In the genomic region with DNA sequence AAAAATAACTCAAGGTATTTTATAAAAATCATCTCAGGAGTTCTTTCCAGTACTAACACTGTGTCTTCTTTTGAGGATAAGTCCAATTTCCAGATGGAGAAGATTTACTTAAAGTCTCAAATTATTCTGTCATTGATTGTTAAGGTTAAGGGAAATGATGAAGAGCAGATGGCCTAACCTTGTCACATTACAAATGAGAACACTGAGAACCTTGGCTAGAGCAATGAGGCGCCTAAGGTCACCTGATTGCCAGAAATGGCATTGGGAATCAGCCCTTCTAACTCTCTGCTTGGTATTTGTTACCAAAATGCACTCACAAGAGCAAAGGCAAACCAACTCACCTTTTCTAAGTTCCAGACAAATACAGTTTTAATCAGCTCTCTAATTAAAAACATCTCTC, we compare ENCODE assay signal across 17 cellular contexts.
DNase-seq lines count a peak whose midpoint lies in the region; ATAC-seq, FAIRE-seq and TF ChIP-seq lines count a peak whose summit lies in the region.
"Had no signal": no experiment of that assay in that cellular context is flagged by ENCODE, and none has a peak within 500 bp of the region (broad histone marks: within the 10 kb centered on the region; RNA-seq: fewer than 3 reads in every experiment).

No MANE protein-coding gene starts in this region.

- no peak for TF ChIP-seq EP300 in transverse colon (IDR thresholded peaks at IDR 0.05; ENCODE audit: low read depth)

- no peak for TF ChIP-seq POLR2A in heart left ventricle (IDR thresholded peaks at IDR 0.05)
- TF ChIP-seq POLR2A in transverse colon (IDR thresholded peaks at IDR 0.05) = no peak
- TF ChIP-seq POLR2A in GM12891 (IDR thresholded peaks at IDR 0.05; ENCODE audit: low read depth, low read length) = no peak

- 73 to 93% (median 81%) methylated on average over 1 of the region's 1 CpG for WGBS in heart left ventricle, 4 donors
- WGBS in transverse colon (ENCODE audit: low coverage in 1 of 2), 2 donors = 64 to 71% methylated on average over 1 of the region's 1 CpG

- TF ChIP-seq CTCF in heart left ventricle (IDR thresholded peaks at IDR 0.05) (no peak), right atrium auricular region (IDR thresholded peaks at IDR 0.05) (no peak), transverse colon (IDR thresholded peaks at IDR 0.05) (no peak)

- H3K27ac ChIP-seq in heart left ventricle (peak overlapping the region in 1 of 12 donors; percentile 55), right atrium auricular region (no peak overlapping the region), transverse colon (peak overlapping the region in 3 of 4 donors; percentile 8 to 57 (median 28))
- H3K27ac ChIP-seq: GM23248 had no signal

- H3K4me1 ChIP-seq in heart left ventricle (peaks cover 0 to 3% (median 0%) of the 10 kb centered on the region in 12 donors), right atrium auricular region (no peaks in the 10 kb centered on the region), transverse colon (no peaks in the 10 kb centered on the region)

- no peak for FAIRE-seq in GM12891 (lab: Jason Lieb, UNC)
- FAIRE-seq: A204.1 had no signal

- H3K27me3 ChIP-seq in heart left ventricle (no peaks in the 10 kb centered on the region), right atrium auricular region (no peaks in the 10 kb centered on the region), transverse colon (no peaks in the 10 kb centered on the region)

- peaks cover 0 to 21% (median 16%) of the 10 kb centered on the region in 12 donors for H3K9me3 ChIP-seq in heart left ventricle
- H3K9me3 ChIP-seq in right atrium auricular region = peaks cover 6 to 30% of the 10 kb centered on the region in 2 donors
- H3K9me3 ChIP-seq in transverse colon = peaks cover 4 to 12% of the 10 kb centered on the region in 2 donors

- no peak overlapping the region for H3K4me3 ChIP-seq in heart left ventricle
- no peak overlapping the region for H3K4me3 ChIP-seq in right atrium auricular region
- no peak overlapping the region for H3K4me3 ChIP-seq in transverse colon
- H3K4me3 ChIP-seq: GM23248 had no signal

- H3K36me3 ChIP-seq in heart left ventricle = no peaks in the 10 kb centered on the region
- H3K36me3 ChIP-seq in right atrium auricular region = no peaks in the 10 kb centered on the region
- H3K36me3 ChIP-seq in transverse colon = no peaks in the 10 kb centered on the region

- ATAC-seq in heart left ventricle = peak in 3 of 4 donors; percentile 58 to 75 (median 63)

- in situ Hi-C loops in transverse colon (cut with MboI; ENCODE audit: low pct_ligation_motif_present in 1 of 4, low pct_unique_long_range_greater_than_20kb in 1 of 4, low sequenced_read_pairs in 3 of 4) = no loop called here

- DNase-seq in heart left ventricle (no peak), right atrium auricular region (ENCODE audit: low spot score) (no peak), SK-N-DZ (ENCODE audit: low spot score) (peak; percentile 98), cerebellar cortex (ENCODE audit: low spot score) (peak; percentile 2), transverse colon (no peak), GM12891 (ENCODE audit: insufficient read length, low spot score) (no peak)
- DNase-seq in activated T-cell treated with anti-CD3 and anti-CD28 coated beads, Interleukin-2, amount 50 U/mL, for 48 hours = no peak
- DNase-seq: C1 segment of cervical spinal cord; Calu3; CD4-positive, alpha-beta T cell; DMS153; DND-41; GF-D8; GM23248; H7; IMR-90 had no signal

- intact Hi-C loops in heart left ventricle (cut with DNase I) (no loop called here), transverse colon (cut with DNase I; ENCODE audit: low total_unique reads) (no loop called here)

TF ChIP-seq in GM12891, 5 proteins besides CTCF, POLR2A, EP300 and RAD21:
- no peak for TF ChIP-seq PAX5 (IDR thresholded peaks at IDR 0.05; ENCODE audit: insufficient read depth, low read length, severe bottlenecking)
- no peak for TF ChIP-seq POU2F2 (IDR thresholded peaks at IDR 0.05; ENCODE audit: low read depth, low read length)
- TF ChIP-seq POLR2AphosphoS5 (IDR thresholded peaks at IDR 0.05; ENCODE audit: low read depth, low read length) = no peak
- no peak for TF ChIP-seq TAF1 (IDR thresholded peaks at IDR 0.05; ENCODE audit: low read depth, low read length)
- no peak for TF ChIP-seq SPI1 (IDR thresholded peaks at IDR 0.05; ENCODE audit: low read depth, low read length)
TF ChIP-seq in GM12891: peak in this region for 0.

Comparison
In these comparisons a context has a peak if more than half of its experiments do, and no peak if none do; other contexts are left out.
1. DNase-seq: peak in SK-N-DZ (single experiment) and cerebellar cortex (single experiment); none in heart left ventricle (0 of 5), right atrium auricular region (single experiment), transverse colon (single experiment), GM12891 (single experiment) and activated T-cell treated with anti-CD3 and anti-CD28 coated beads, Interleukin-2, amount 50 U/mL, for 48 hours (0 of 2).
2. H3K27ac ChIP-seq: peak in transverse colon (3 of 4); none in right atrium auricular region (0 of 2).